In the genomic region with DNA sequence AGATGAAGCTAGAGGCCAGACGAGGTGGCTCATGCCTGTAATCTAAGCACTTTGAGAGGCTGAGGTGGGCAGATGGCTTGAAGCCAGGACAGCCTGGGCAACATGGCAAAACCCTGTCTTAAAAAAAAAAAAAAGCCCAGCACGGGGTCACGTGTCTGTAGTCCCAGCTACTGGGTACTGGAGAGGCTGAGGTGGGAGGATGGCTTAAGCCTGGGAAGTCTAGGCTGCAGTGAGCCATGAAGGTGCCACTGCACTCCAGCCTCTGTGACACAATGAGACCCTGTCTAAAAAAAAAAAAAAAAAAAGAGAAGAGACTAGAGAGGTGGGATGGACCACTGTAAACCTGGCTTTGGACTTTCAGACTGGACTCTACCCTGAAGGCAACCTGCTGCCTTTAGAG, we compare ENCODE assay signal across 1 cellular context.
TF ChIP-seq lines count a peak whose summit lies in the region.

No MANE protein-coding gene starts in this region.

TF ChIP-seq in GM12878, 131 proteins besides CTCF, POLR2A, EP300 and RAD21 (continued from another document):
- TF ChIP-seq KLF5 (IDR thresholded peaks at IDR 0.05; ENCODE audit: partially characterized antibody): no peak
- TF ChIP-seq SMAD1 (IDR thresholded peaks at IDR 0.05; ENCODE audit: low read depth, partially characterized antibody): no peak
- no peak for TF ChIP-seq ZSCAN29 (IDR thresholded peaks at IDR 0.05)
- TF ChIP-seq DPF2 (IDR thresholded peaks at IDR 0.05): no peak
- no peak for TF ChIP-seq EGR1 (IDR thresholded peaks at IDR 0.05; ENCODE audit: borderline replicate concordance in 1 of 2, low read depth in 2 of 2, low read length in 2 of 2)
